ENCODE assay signal across 19 cellular contexts in genomic region chr15:68768321-68768720, GRCh38. TPM values are rescaled to one million over a fixed set of nuclear protein-coding genes. Genes with fewer than 3 reads are reported as not detected.
DNase-seq lines count a peak whose midpoint lies in the region; ATAC-seq and TF ChIP-seq lines count a peak whose summit lies in the region.
"Had no signal": no experiment of that assay in that cellular context is flagged by ENCODE, and none has a peak within 500 bp of the region (broad histone marks: within the 10 kb centered on the region; RNA-seq: fewer than 3 reads in every experiment).

No MANE protein-coding gene starts in this region.

- H3K23ac ChIP-seq in IMR-90 (ENCODE audit: low read depth, low read length): no peak overlapping the region

- H3K14ac ChIP-seq in IMR-90 (replicated peaks; ENCODE audit: low read depth, low read length): no peak overlapping the region

- no peak overlapping the region for H3K18ac ChIP-seq in IMR-90 (ENCODE audit: low read depth, low read length)

- no peak overlapping the region for H2AFZ ChIP-seq in IMR-90 (replicated peaks; ENCODE audit: low read length, poor library complexity)

- H3K27me3 ChIP-seq in IMR-90 (ENCODE audit: control insufficient read depth, insufficient read depth, low read length) (peaks cover 19% of the 10 kb centered on the region), adipocyte (replicated peaks; ENCODE audit: control insufficient read depth, insufficient read depth, low read length) (peaks cover 6% of the 10 kb centered on the region), gastroesophageal sphincter (no peaks in the 10 kb centered on the region)
- H3K27me3 ChIP-seq: BE2C, uterus had no signal

- WGBS in IMR-90 (ENCODE audit: extremely low coverage in 2 of 2, insufficient read length in 1 of 2), 2 experiments: no CpG with 5 or more reads among the region's 2 CpGs
- whole genome bisulfite sequencing in gastroesophageal sphincter (ENCODE audit: low coverage in 1 of 2), 2 donors: 26 to 33% methylated on average over 1 of the region's 2 CpGs

- H2BK5ac ChIP-seq in IMR-90 (ENCODE audit: low read depth, low read length, poor library complexity, severe bottlenecking): no peak overlapping the region

- no peak overlapping the region for H2BK20ac ChIP-seq in IMR-90 (ENCODE audit: low read depth, low read length)

- TF ChIP-seq CTCF in IMR-90 (conservative IDR thresholded peaks at IDR 0.05; ENCODE audit: low read depth, low read length): no peak
- TF ChIP-seq CTCF in gastroesophageal sphincter (IDR thresholded peaks at IDR 0.05): no peak

- no peak overlapping the region for H3K4me2 ChIP-seq in IMR-90 (ENCODE audit: low read depth, low read length)

- H4K8ac ChIP-seq in IMR-90 (ENCODE audit: low read depth in 2 of 2, low read length in 2 of 2): no peak overlapping the region

- no peak overlapping the region for H3K9ac ChIP-seq in IMR-90 (ENCODE audit: low read depth, low read length)
- H3K9ac ChIP-seq in adipocyte (ENCODE audit: low read length): no peak overlapping the region

- ATAC-seq in IMR-90 (ENCODE audit: low read depth) (peak; percentile 51), gastroesophageal sphincter (no peak), HG03196 (IDR thresholded peaks at IDR 0.05; ENCODE audit: unreplicated experiment) (no peak)
- ATAC-seq: left cardiac atrium, Right ventricle myocardium inferior had no signal

- no peaks in the 10 kb centered on the region for H3K36me3 ChIP-seq in IMR-90 (ENCODE audit: control insufficient read depth, insufficient read depth, low read length)
- no peaks in the 10 kb centered on the region for H3K36me3 ChIP-seq in adipocyte (ENCODE audit: control insufficient read depth, insufficient read depth, low read length, severe bottlenecking)
- H3K36me3 ChIP-seq in gastroesophageal sphincter: no peaks in the 10 kb centered on the region
- H3K36me3 ChIP-seq: BE2C, uterus had no signal

- no peak for TF ChIP-seq RAD21 in IMR-90 (IDR thresholded peaks at IDR 0.05; ENCODE audit: low read length)

- H4K20me1 ChIP-seq in IMR-90 (ENCODE audit: insufficient read depth, low read length): no peaks in the 10 kb centered on the region

- H3K9me1 ChIP-seq in IMR-90 (ENCODE audit: insufficient read depth, low read length): no peaks in the 10 kb centered on the region

- TF ChIP-seq EP300 in gastroesophageal sphincter (IDR thresholded peaks at IDR 0.05): no peak

- H4K91ac ChIP-seq in IMR-90 (ENCODE audit: insufficient read depth, low read depth, low read length): no peak overlapping the region

- H3K56ac ChIP-seq in IMR-90 (ENCODE audit: extremely low read depth, insufficient read depth, low read length): no peak overlapping the region

- TF ChIP-seq POLR2A in IMR-90 (IDR thresholded peaks at IDR 0.05; ENCODE audit: low read depth, low read length): no peak
- no peak for TF ChIP-seq POLR2A in gastroesophageal sphincter (IDR thresholded peaks at IDR 0.05)

- dilution Hi-C loops in IMR-90 (cut with HindIII; ENCODE audit: low sequenced_read_pairs, unreplicated experiment): no loop called here

- H3K79me1 ChIP-seq in IMR-90 (ENCODE audit: low read depth in 1 of 2, low read length in 2 of 2): no peaks in the 10 kb centered on the region

- CTCF ChIA-PET in IMR-90 (lab: Yijun Ruan, JAX): interaction anchor here (0.6 to 0.9 kb wide), 3 partner anchors 11 to 24 kb away, joined by 3 read pairs; no protein-coding TSS in a partner anchor

- H4K5ac ChIP-seq in IMR-90 (ENCODE audit: low read depth, low read length): no peak overlapping the region

- no peaks in the 10 kb centered on the region for H3K4me1 ChIP-seq in IMR-90 (ENCODE audit: control insufficient read depth, insufficient read depth, low read length)
- H3K4me1 ChIP-seq in adipocyte (ENCODE audit: control insufficient read depth, insufficient read depth, low read length): no peaks in the 10 kb centered on the region
- H3K4me1 ChIP-seq in gastroesophageal sphincter: no peaks in the 10 kb centered on the region
- H3K4me1 ChIP-seq: BE2C, uterus had no signal

- POLR2A ChIA-PET in IMR-90 (lab: Charles Lee; ENCODE audit: unreplicated experiment): no interaction called here

- no peak overlapping the region for H3K27ac ChIP-seq in IMR-90 (ENCODE audit: insufficient read depth, low read length)
- H3K27ac ChIP-seq in gastroesophageal sphincter: no peak overlapping the region
- H3K27ac ChIP-seq: skin epidermis, uterus had no signal

- no peak overlapping the region for H2AK9ac ChIP-seq in IMR-90 (replicated peaks; ENCODE audit: low read depth, low read length, poor library complexity)

- no peaks in the 10 kb centered on the region for H3K9me3 ChIP-seq in IMR-90 (ENCODE audit: control insufficient read depth, insufficient read depth, low read length)
- H3K9me3 ChIP-seq in adipocyte (ENCODE audit: control insufficient read depth, low read length): no peaks in the 10 kb centered on the region
- H3K9me3 ChIP-seq in gastroesophageal sphincter: no peaks in the 10 kb centered on the region
- H3K9me3 ChIP-seq: BE2C, uterus had no signal

- intact Hi-C loops in IMR-90 (cut with micrococcal nuclease): no loop called here

- no peak overlapping the region for H3K4me3 ChIP-seq in IMR-90 (ENCODE audit: insufficient read depth, low read depth, low read length)
- H3K4me3 ChIP-seq in adipocyte (ENCODE audit: low read length): no peak overlapping the region
- no peak overlapping the region for H3K4me3 ChIP-seq in gastroesophageal sphincter
- H3K4me3 ChIP-seq: skin epidermis, uterus had no signal

- no peak overlapping the region for H2BK15ac ChIP-seq in IMR-90 (ENCODE audit: low read depth, low read length)

- H2BK120ac ChIP-seq in IMR-90 (ENCODE audit: low read depth, low read length): no peak overlapping the region

- peak; percentile 77 for DNase-seq in EH (ENCODE audit: low read depth)
- peak; percentile 37 for DNase-seq in IMR-90
- peak; percentile 29 for DNase-seq in adipocyte (ENCODE audit: low read depth)
- peak; percentile 22 for DNase-seq in foreskin melanocyte
- no peak for DNase-seq in RPMI8226
- DNase-seq: activated CD4-positive, alpha-beta T cell treated with anti-CD3 and anti-CD28 coated beads, Interleukin-2, amount 50 U/mL, for 4 hours; activated naive CD4-positive, alpha-beta T cell treated with anti-CD3 and anti-CD28 coated beads, Interleukin-2, amount 10 ng/mL, durations not matched to agents 7 days and 5 days; BE2C; hippocampal formation; left cardiac atrium; MM.1S; NCI-H187 treated with DMSO at 0.1 percent for 48 hours; NCI-H446; stimulated activated CD4-positive, alpha-beta T cell treated with anti-CD3 and anti-CD28 coated beads, Interleukin-4, amount 100 ng/mL, for 1 hour; uterus had no signal

- in situ Hi-C loops in IMR-90 (cut with MboI; ENCODE audit: low sequenced_read_pairs): no loop called here

- BruUV-seq in IMR-90 (replicated peaks; lab: Mats Ljungman, UMichigan): no TSS peak

- no peak overlapping the region for H3K4ac ChIP-seq in IMR-90 (ENCODE audit: low read depth, low read length)

- no peak overlapping the region for H2AK5ac ChIP-seq in IMR-90 (ENCODE audit: low read depth, low read length)

TF ChIP-seq in IMR-90, 13 proteins besides CTCF, POLR2A, EP300 and RAD21:
- TF ChIP-seq FOS (IDR thresholded peaks at IDR 0.05; ENCODE audit: low read depth, low read length) (no peak), BHLHE40 (IDR thresholded peaks at IDR 0.05; ENCODE audit: low read depth, low read length) (peak; percentile 86)

RNA-seq across cellular contexts. Expression of gene ANP32A, which starts 52.4 kb away (rescaled TPM):
- 50.0 and 72.8 TPM in 2 replicates for total RNA-seq in IMR-90 (2012; rRNA removed)
- 49.2 and 62.4 TPM in 2 replicates for polyA plus RNA-seq in IMR-90 (2012; rRNA removed)
- 10.7 and 12.0 TPM in 2 replicates for polyA plus RNA-seq in IMR-90 (2012; cell fraction: cytosol; rRNA removed)
- 7.1 and 25.0 TPM in 2 replicates for polyA plus RNA-seq in IMR-90 (2012; cell fraction: nucleus; rRNA removed; ENCODE audit: low replicate concordance)
- 10 to 100 TPM; 42.4 to 75.0 (median 55.6) TPM for total RNA-seq in gastroesophageal sphincter
